ENCODE assay signal across 21 cellular contexts in the genomic region with DNA sequence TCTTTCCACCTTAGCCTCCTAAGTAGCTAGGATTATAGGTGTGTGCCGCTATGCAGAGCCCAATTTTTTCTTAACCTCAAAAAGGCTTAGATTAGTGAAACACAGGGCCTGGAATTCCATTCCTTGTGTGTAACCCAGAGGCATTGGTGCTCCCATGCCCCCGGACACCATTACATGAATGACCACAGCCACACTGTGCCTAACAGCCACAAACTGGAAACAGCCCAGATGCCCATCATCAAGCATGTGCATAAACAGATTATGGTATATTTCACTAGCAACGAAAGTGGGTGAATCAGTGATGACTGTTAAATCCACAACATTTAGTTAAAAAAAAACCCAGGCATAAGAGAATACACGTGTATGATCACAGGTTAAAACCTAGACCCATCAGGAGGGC. TPM values are rescaled to one million over a fixed set of nuclear protein-coding genes. Genes with fewer than 3 reads are reported as not detected.
"Had no signal": no experiment of that assay in that cellular context is flagged by ENCODE, and none has a peak within 500 bp of the region (broad histone marks: within the 10 kb centered on the region; RNA-seq: fewer than 3 reads in every experiment).

No MANE protein-coding gene starts in this region.

- H3K4me3 Mint-ChIP-seq: activated CD8-positive, alpha-beta T cell treated with anti-CD3 and anti-CD28 coated beads for 36 hours; activated naive CD8-positive, alpha-beta T cell treated with anti-CD3 and anti-CD28 coated beads, Interleukin-2, amount 50 U/mL, for 24 hours; central memory CD8-positive, alpha-beta T cell; effector memory CD8-positive, alpha-beta T cell; immature natural killer cell; naive B cell had no signal

- H3K9me3 ChIP-seq: body of pancreas, lower lobe of right lung, prostate gland, right lobe of liver had no signal

- H3K27me3 ChIP-seq: body of pancreas, right lobe of liver had no signal

- H3K27ac ChIP-seq: body of pancreas, epithelial cell of prostate, lower lobe of right lung, prostate gland, spleen had no signal

- ATAC-seq: activated CD8-positive, alpha-beta T cell treated with anti-CD3 and anti-CD28 coated beads for 36 hours; activated naive CD8-positive, alpha-beta T cell treated with anti-CD3 and anti-CD28 coated beads, Interleukin-2, amount 50 U/mL, for 24 hours; effector memory CD8-positive, alpha-beta T cell; lower lobe of right lung had no signal

- H3K27ac Mint-ChIP-seq: activated CD8-positive, alpha-beta T cell treated with anti-CD3 and anti-CD28 coated beads for 36 hours; activated naive CD8-positive, alpha-beta T cell treated with anti-CD3 and anti-CD28 coated beads, Interleukin-2, amount 50 U/mL, for 24 hours; effector memory CD8-positive, alpha-beta T cell; immature natural killer cell; naive B cell had no signal

- H3K4me1 Mint-ChIP-seq: immature natural killer cell had no signal

- H3K36me3 ChIP-seq: lower lobe of right lung, prostate gland, right lobe of liver, spleen had no signal

- H3K9me3 Mint-ChIP-seq: activated CD8-positive, alpha-beta T cell treated with anti-CD3 and anti-CD28 coated beads for 36 hours; activated naive CD8-positive, alpha-beta T cell treated with anti-CD3 and anti-CD28 coated beads, Interleukin-2, amount 50 U/mL, for 24 hours; central memory CD8-positive, alpha-beta T cell; effector memory CD8-positive, alpha-beta T cell; immature natural killer cell; naive B cell had no signal

- DNase-seq: activated CD8-positive, alpha-beta memory T cell treated with anti-CD3 and anti-CD28 coated beads, Interleukin-2, amount 50 U/mL, for 48 hours; activated CD8-positive, alpha-beta T cell treated with anti-CD3 and anti-CD28 coated beads for 36 hours; activated naive CD4-positive, alpha-beta T cell treated with Interleukin-2 at 50 U/mL for 16 hours; activated naive CD8-positive, alpha-beta T cell treated with anti-CD3 and anti-CD28 coated beads, Interleukin-2, amount 50 U/mL, for 24 hours; body of pancreas; cortex of kidney; effector memory CD8-positive, alpha-beta T cell; immature natural killer cell; left cardiac atrium; lower lobe of right lung; naive B cell; right lobe of liver; spleen; stimulated activated CD4-positive, alpha-beta T cell treated with anti-CD3 and anti-CD28 coated beads, Interleukin-1b, Interleukin-23, amount 100 ng/mL, for 48 hours; stimulated activated naive CD4-positive, alpha-beta T cell; T-helper 9 cell; trophoblast cell had no signal

- H3K4me1 ChIP-seq: lower lobe of right lung, right lobe of liver had no signal

- H3K4me3 ChIP-seq: body of pancreas, lower lobe of right lung, prostate gland, right lobe of liver had no signal

- H3K36me3 Mint-ChIP-seq: immature natural killer cell, naive B cell had no signal

RNA-seq across cellular contexts. Expression of a gene that starts 24.4 kb away (rescaled TPM):
- total RNA-seq: activated CD8-positive, alpha-beta T cell treated with anti-CD3 and anti-CD28 coated beads for 36 hours; body of pancreas; glomerular endothelial cell; left cardiac atrium; lower lobe of right lung; right lobe of liver; spleen had no signal
- polyA plus RNA-seq: immature natural killer cell, spleen had no signal
